Comparison of ENCODE assay signal across 25 cellular contexts in the genomic region with DNA sequence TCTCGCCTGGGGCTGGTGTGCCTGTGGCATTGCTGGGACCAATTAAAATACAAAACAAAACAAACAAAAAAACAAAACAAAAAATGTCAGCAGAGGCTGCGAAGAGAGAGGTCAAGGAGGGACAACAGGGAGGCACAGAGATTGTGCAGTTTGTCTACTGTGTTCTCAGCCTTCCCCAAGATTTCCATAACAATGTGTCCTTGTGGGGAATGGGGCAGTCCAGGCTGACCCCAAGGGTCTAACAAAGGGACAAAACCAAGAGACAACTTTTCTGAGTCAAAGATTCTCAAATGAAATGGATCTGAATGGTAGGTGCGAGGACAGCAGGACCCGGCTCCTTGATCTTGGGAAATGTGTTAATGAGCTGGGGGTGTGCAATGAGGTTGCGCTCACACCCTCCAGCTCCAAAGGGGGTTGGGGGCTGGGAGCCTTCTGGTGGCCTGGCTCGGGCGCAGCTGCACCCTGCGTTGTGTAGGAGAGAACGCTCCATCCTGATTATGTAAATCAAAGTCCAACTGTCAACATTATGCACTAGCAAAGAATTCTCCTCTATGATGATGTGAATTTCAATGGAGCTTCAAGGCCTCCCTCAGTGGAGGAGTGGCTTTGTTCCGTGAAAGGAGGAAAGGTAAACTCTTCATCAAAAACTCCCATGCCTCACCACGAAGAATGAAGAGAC. TPM values are rescaled to one million over a fixed set of nuclear protein-coding genes. Genes with fewer than 3 reads are reported as not detected.
DNase-seq lines count a peak whose midpoint lies in the region; ATAC-seq and TF ChIP-seq lines count a peak whose summit lies in the region.
"Had no signal": no experiment of that assay in that cellular context is flagged by ENCODE, and none has a peak within 500 bp of the region (broad histone marks: within the 10 kb centered on the region; RNA-seq: fewer than 3 reads in every experiment).

No MANE protein-coding gene starts in this region.

- peaks cover 37% of the 10 kb centered on the region for H3K4me1 ChIP-seq in GM23338 (ENCODE audit: insufficient read depth)
- H3K4me1 ChIP-seq: gastroesophageal sphincter, upper lobe of left lung had no signal

- no peak for TF ChIP-seq CTCF in GM23338 (conservative IDR thresholded peaks at IDR 0.05; ENCODE audit: low read depth in 2 of 2)

- H3K4me3 Mint-ChIP-seq in GM23338: no peak overlapping the region; the same call in 2 of the 3 replicates
- H3K4me3 Mint-ChIP-seq in activated T-helper 1 cell treated with anti-CD3 and anti-CD28 coated beads, Interleukin-12 subunit alpha, Interleukin-12 subunit beta, Interleukin-2, Interleukin-4 antibody, amounts not matched to agents 30 ng/mL and 10 ng/mL and 1 ng/mL, durations not matched to agents 14 hours and 24 hours and 36 hours: no peak overlapping the region
- H3K4me3 Mint-ChIP-seq: activated naive CD8-positive, alpha-beta T cell; CD8-positive, alpha-beta memory T cell; naive thymus-derived CD8-positive, alpha-beta T cell; stimulated activated memory B cell treated with anti-CD40 and anti-IgM and Interleukin-4, amounts not matched to agents 10 μg/mL and 1 μg/mL and 100 μg/mL, for 72 hours had no signal

- peak; percentile 32 for DNase-seq in COLO668 (lab: John Stamatoyannopoulos, UW; ENCODE audit: unreplicated experiment)
- DNase-seq in GM23338 (ENCODE audit: low spot score): peak; percentile 20
- DNase-seq in NCI-H526 (lab: John Stamatoyannopoulos, UW): peak; percentile 92 to 94
- peak; percentile 46 for DNase-seq in left lobe of liver (ENCODE audit: low spot score)
- no peak for DNase-seq in activated T-cell treated with anti-CD3 and anti-CD28 coated beads, Interleukin-2, amount 50 U/mL, for 1 hour
- DNase-seq in germinal center (ENCODE audit: low spot score): no peak
- DNase-seq in activated T-helper 1 cell treated with anti-CD3 and anti-CD28 coated beads, Interleukin-12 subunit alpha, Interleukin-12 subunit beta, Interleukin-2, Interleukin-4 antibody, amounts not matched to agents 30 ng/mL and 10 ng/mL and 1 ng/mL, durations not matched to agents 14 hours and 24 hours and 36 hours (ENCODE audit: low spot score): no peak
- DNase-seq: activated CD4-positive, alpha-beta T cell treated with anti-CD3 and anti-CD28 coated beads for 4 hours; activated effector memory CD4-positive, alpha-beta T cell treated with Interleukin-2 at 50 U/mL for 16 hours; CD8-positive, alpha-beta memory T cell; DMS153; hypothalamus; naive thymus-derived CD8-positive, alpha-beta T cell; NCI-H1092 treated with DMSO at 0.1 percent for 48 hours; NCI-H2029; NCI-H446; SHP77 treated with DMSO at 0.1 percent for 48 hours; substantia nigra; upper lobe of left lung had no signal

- peaks cover 9% of the 10 kb centered on the region for H3F3A ChIP-seq in GM23338 (replicated peaks; ENCODE audit: low read depth)

- no peaks in the 10 kb centered on the region for H3K36me3 ChIP-seq in GM23338 (ENCODE audit: insufficient read depth)
- H3K36me3 ChIP-seq: gastroesophageal sphincter, upper lobe of left lung had no signal

- peaks cover 46% of the 10 kb centered on the region for H3K4me1 Mint-ChIP-seq in GM23338
- no peaks in the 10 kb centered on the region for H3K4me1 Mint-ChIP-seq in activated T-helper 1 cell treated with anti-CD3 and anti-CD28 coated beads, Interleukin-12 subunit alpha, Interleukin-12 subunit beta, Interleukin-2, Interleukin-4 antibody, amounts not matched to agents 30 ng/mL and 10 ng/mL and 1 ng/mL, durations not matched to agents 14 hours and 24 hours and 36 hours (ENCODE audit: low read depth)
- H3K4me1 Mint-ChIP-seq: stimulated activated memory B cell treated with anti-CD40 and anti-IgM and Interleukin-4, amounts not matched to agents 10 μg/mL and 1 μg/mL and 100 μg/mL, for 72 hours had no signal

- peak; percentile 19 for ATAC-seq in GM23338
- ATAC-seq in left lobe of liver: peak; percentile 24
- ATAC-seq in HG02759 (IDR thresholded peaks at IDR 0.05; ENCODE audit: unreplicated experiment): no peak
- ATAC-seq: gastroesophageal sphincter; naive thymus-derived CD8-positive, alpha-beta T cell; stimulated activated memory B cell treated with anti-CD40 and anti-IgM and Interleukin-4, amounts not matched to agents 10 μg/mL and 1 μg/mL and 100 μg/mL, for 72 hours had no signal

- H3K4me3 ChIP-seq in GM23338: no peak overlapping the region
- H3K4me3 ChIP-seq: gastroesophageal sphincter, upper lobe of left lung had no signal

- H3K4me2 ChIP-seq in GM23338: peak overlapping the region; percentile 65

- peak overlapping the region; percentile 80 for H2AFZ ChIP-seq in GM23338

- H3K36me3 Mint-ChIP-seq in GM23338 (ENCODE audit: low read depth): peaks cover 6% of the 10 kb centered on the region; the same call in 1 of the 3 replicates
- no peaks in the 10 kb centered on the region for H3K36me3 Mint-ChIP-seq in activated T-helper 1 cell treated with anti-CD3 and anti-CD28 coated beads, Interleukin-12 subunit alpha, Interleukin-12 subunit beta, Interleukin-2, Interleukin-4 antibody, amounts not matched to agents 30 ng/mL and 10 ng/mL and 1 ng/mL, durations not matched to agents 14 hours and 24 hours and 36 hours (ENCODE audit: low read depth)
- H3K36me3 Mint-ChIP-seq: activated naive CD8-positive, alpha-beta T cell; CD8-positive, alpha-beta memory T cell; naive thymus-derived CD8-positive, alpha-beta T cell; stimulated activated memory B cell treated with anti-CD40 and anti-IgM and Interleukin-4, amounts not matched to agents 10 μg/mL and 1 μg/mL and 100 μg/mL, for 72 hours had no signal

- H3K27me3 Mint-ChIP-seq in GM23338 (ENCODE audit: insufficient read depth, low read depth, poor library complexity): peaks cover 4% of the 10 kb centered on the region
- H3K27me3 Mint-ChIP-seq in activated T-helper 1 cell treated with anti-CD3 and anti-CD28 coated beads, Interleukin-12 subunit alpha, Interleukin-12 subunit beta, Interleukin-2, Interleukin-4 antibody, amounts not matched to agents 30 ng/mL and 10 ng/mL and 1 ng/mL, durations not matched to agents 14 hours and 24 hours and 36 hours (ENCODE audit: insufficient read depth): peaks cover 5% of the 10 kb centered on the region
- H3K27me3 Mint-ChIP-seq: activated naive CD8-positive, alpha-beta T cell had no signal

- H4K20me1 ChIP-seq in GM23338 (replicated peaks; ENCODE audit: insufficient read depth): no peaks in the 10 kb centered on the region

- H3K27ac ChIP-seq in GM23338 (ENCODE audit: low read depth): no peak overlapping the region
- H3K27ac ChIP-seq: gastroesophageal sphincter, upper lobe of left lung, VCaP had no signal

- H3K27ac Mint-ChIP-seq in GM23338: 0 out of 2 replicates have a peak overlapping the region, but pooled peaks have one; percentile 13
- H3K27ac Mint-ChIP-seq in activated T-helper 1 cell treated with anti-CD3 and anti-CD28 coated beads, Interleukin-12 subunit alpha, Interleukin-12 subunit beta, Interleukin-2, Interleukin-4 antibody, amounts not matched to agents 30 ng/mL and 10 ng/mL and 1 ng/mL, durations not matched to agents 14 hours and 24 hours and 36 hours: no peak overlapping the region
- H3K27ac Mint-ChIP-seq: activated naive CD8-positive, alpha-beta T cell; CD8-positive, alpha-beta memory T cell; stimulated activated memory B cell treated with anti-CD40 and anti-IgM and Interleukin-4, amounts not matched to agents 10 μg/mL and 1 μg/mL and 100 μg/mL, for 72 hours had no signal

- peaks cover 9% of the 10 kb centered on the region; the same call in 1 of the 3 replicates for H3K9me3 Mint-ChIP-seq in GM23338
- H3K9me3 Mint-ChIP-seq in activated T-helper 1 cell treated with anti-CD3 and anti-CD28 coated beads, Interleukin-12 subunit alpha, Interleukin-12 subunit beta, Interleukin-2, Interleukin-4 antibody, amounts not matched to agents 30 ng/mL and 10 ng/mL and 1 ng/mL, durations not matched to agents 14 hours and 24 hours and 36 hours: no peaks in the 10 kb centered on the region
- H3K9me3 Mint-ChIP-seq: CD8-positive, alpha-beta memory T cell; naive thymus-derived CD8-positive, alpha-beta T cell; stimulated activated memory B cell treated with anti-CD40 and anti-IgM and Interleukin-4, amounts not matched to agents 10 μg/mL and 1 μg/mL and 100 μg/mL, for 72 hours had no signal

- H3K27me3 ChIP-seq in GM23338 (ENCODE audit: insufficient read depth): no peaks in the 10 kb centered on the region
- H3K27me3 ChIP-seq: upper lobe of left lung had no signal

- peaks cover 4% of the 10 kb centered on the region; the same call in 1 of the 2 replicates for H3K9me2 ChIP-seq in GM23338 (ENCODE audit: insufficient read depth)

- no peaks in the 10 kb centered on the region for H3K79me2 ChIP-seq in GM23338 (replicated peaks; ENCODE audit: insufficient read depth)

- intact Hi-C loops in activated T-helper 1 cell treated with anti-CD3 and anti-CD28 coated beads, Interleukin-12 subunit alpha, Interleukin-12 subunit beta, Interleukin-2, Interleukin-4 antibody, amounts not matched to agents 30 ng/mL and 10 ng/mL and 1 ng/mL, durations not matched to agents 14 hours and 24 hours and 36 hours (cut with micrococcal nuclease): no loop called here

TF ChIP-seq in GM23338, 12 proteins besides CTCF, POLR2A, EP300 and RAD21 (continues in another document):
- TF ChIP-seq EZH2phosphoT487 (IDR thresholded peaks at IDR 0.05; ENCODE audit: unreplicated experiment) (no peak), JUNB (IDR thresholded peaks at IDR 0.05; ENCODE audit: unreplicated experiment) (no peak), CREB1 (CRISPR knock-in tag; IDR thresholded peaks at IDR 0.05; ENCODE audit: low read depth) (no peak)

RNA-seq across cellular contexts. Expression of a gene that starts 46.6 kb away (rescaled TPM):
- not detected in 2 replicates for total RNA-seq in GM23338 (2014; rRNA removed; shearing (Covaris generic))
- polyA plus RNA-seq in GM23338 (2016; fragmentation: Nextera tagmentation; extraction: Ambion mirVana): 0.17 and 0.19 TPM in 2 replicates
- total RNA-seq in left lobe of liver: 0.10 TPM
- total RNA-seq in activated T-helper 1 cell treated with anti-CD3 and anti-CD28 coated beads, Interleukin-12 subunit alpha, Interleukin-12 subunit beta, Interleukin-2, Interleukin-4 antibody, amounts not matched to agents 30 ng/mL and 10 ng/mL and 1 ng/mL, durations not matched to agents 14 hours and 24 hours and 36 hours: not detected in 2 replicates
- total RNA-seq: CD8-positive, alpha-beta memory T cell; gastroesophageal sphincter; mononuclear cell; naive thymus-derived CD8-positive, alpha-beta T cell; upper lobe of left lung had no signal
- polyA plus RNA-seq: naive thymus-derived CD8-positive, alpha-beta T cell had no signal

Comparison
In these comparisons a context has a peak if more than half of its experiments do, and no peak if none do; other contexts are left out.
1. DNase-seq: peak in COLO668 (single experiment), GM23338 (single experiment), NCI-H526 (2 of 2) and left lobe of liver (single experiment); none in activated T-cell treated with anti-CD3 and anti-CD28 coated beads, Interleukin-2, amount 50 U/mL, for 1 hour (single experiment), germinal center (single experiment) and activated T-helper 1 cell treated with anti-CD3 and anti-CD28 coated beads, Interleukin-12 subunit alpha, Interleukin-12 subunit beta, Interleukin-2, Interleukin-4 antibody, amounts not matched to agents 30 ng/mL and 10 ng/mL and 1 ng/mL, durations not matched to agents 14 hours and 24 hours and 36 hours (single experiment).